In the genomic region with DNA sequence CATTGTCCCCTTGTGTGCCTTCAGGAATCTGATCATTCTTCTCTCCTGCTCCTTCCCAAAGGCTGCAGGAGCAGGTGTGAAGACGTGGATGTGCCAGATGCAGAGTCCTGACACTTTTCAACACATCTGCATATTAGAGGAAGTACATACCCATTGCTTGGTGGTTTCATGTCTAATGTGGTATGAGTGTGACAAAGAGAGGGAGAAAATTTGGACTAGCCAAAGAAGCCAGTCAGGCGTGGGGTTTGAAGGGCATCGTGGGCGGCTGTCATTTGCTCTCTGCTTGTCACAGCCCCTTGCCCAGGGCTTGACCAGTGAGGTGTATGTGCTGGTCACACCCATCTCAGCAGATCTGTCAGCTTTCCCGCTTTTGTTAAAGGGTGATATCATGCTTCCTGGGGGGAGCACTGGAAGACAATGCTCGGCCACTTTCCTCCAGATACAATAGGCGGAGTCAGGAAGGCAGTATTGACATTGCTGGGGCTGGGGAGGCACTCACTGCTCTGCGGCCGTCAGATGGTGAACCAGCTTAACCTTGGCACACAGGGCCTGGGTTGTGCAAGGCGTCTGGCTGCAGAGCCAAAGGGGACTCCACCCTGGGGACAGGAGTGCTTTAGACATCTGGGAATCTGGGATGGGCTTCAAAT, we compare ENCODE assay signal across 11 cellular contexts. TPM values are rescaled to one million over a fixed set of nuclear protein-coding genes. Genes with fewer than 3 reads are reported as not detected.
DNase-seq lines count a peak whose midpoint lies in the region; ATAC-seq and FAIRE-seq lines count a peak whose summit lies in the region.
"Had no signal": no experiment of that assay in that cellular context is flagged by ENCODE, and none has a peak within 500 bp of the region (broad histone marks: within the 10 kb centered on the region; RNA-seq: fewer than 3 reads in every experiment).

No MANE protein-coding gene starts in this region.

- peak; percentile 24 for DNase-seq in H4 (ENCODE audit: low spot score)
- DNase-seq in RCC 7860 (ENCODE audit: low spot score): peak; percentile 49
- DNase-seq in Right ventricle myocardium inferior (ENCODE audit: missing footprints): peak; percentile 84
- peak; percentile 44 for DNase-seq in renal cortical epithelial cell (ENCODE audit: low read depth)
- no peak for DNase-seq in NCI-H526 treated with DMSO at 0.1 percent for 48 hours (lab: John Stamatoyannopoulos, UW)
- DNase-seq in globus pallidus (ENCODE audit: low spot score): no peak
- DNase-seq: activated naive CD4-positive, alpha-beta T cell treated with anti-CD3 and anti-CD28 coated beads, Interleukin-2, amount 10 ng/mL, durations not matched to agents 7 days and 5 days; hypothalamus; T-helper 2 cell had no signal

- ATAC-seq in Right ventricle myocardium inferior: peak; percentile 95
- no peak for ATAC-seq in GM21515 (IDR thresholded peaks at IDR 0.05; ENCODE audit: unreplicated experiment)
- no peak for ATAC-seq in GM18868 (IDR thresholded peaks at IDR 0.05; ENCODE audit: unreplicated experiment)

- intact Hi-C loops in Right ventricle myocardium inferior (cut with DNase I): loop anchor here (5.0 kb wide), 1 partner anchor 75 kb away; no protein-coding TSS in a partner anchor

- no peak for FAIRE-seq in RCC 7860 (lab: Jason Lieb, UNC)

RNA-seq across cellular contexts. Expression of a gene that starts 8.6 kb away (rescaled TPM):
- total RNA-seq in H4 (2014; rRNA removed; shearing (Covaris generic)): 0.35 and 0.68 TPM in 2 replicates
- total RNA-seq in Right ventricle myocardium inferior (21.1 TPM), renal cortical epithelial cell (0.15 and 0.35 TPM in 2 replicates)

Comparison
In these comparisons a context has a peak if more than half of its experiments do, and no peak if none do; other contexts are left out.
1. DNase-seq: peak in H4 (single experiment), RCC 7860 (single experiment), Right ventricle myocardium inferior (single experiment) and renal cortical epithelial cell (single experiment); none in NCI-H526 treated with DMSO at 0.1 percent for 48 hours (single experiment) and globus pallidus (single experiment).
2. RNA of a gene that starts 8.6 kb away (total RNA-seq): 21.1 TPM in Right ventricle myocardium inferior (single experiment); 0.35 to 0.68 TPM in H4 and 0.15 to 0.35 TPM in renal cortical epithelial cell; every median in the first group is over 10 times any median in the second.